8 cellular contexts compared by ENCODE assay signal in genomic region chr2:74454654-74455511, GRCh38. TPM values are rescaled to one million over a fixed set of nuclear protein-coding genes. Genes with fewer than 3 reads are reported as not detected.
DNase-seq lines count a peak whose midpoint lies in the region; ATAC-seq and TF ChIP-seq lines count a peak whose summit lies in the region.

INO80B (plus strand) TSS chr2:74455087; CDS start chr2:74455117, 30 bp downstream.

- H3K9me3 ChIP-seq in BE2C, result no peaks in the 10 kb centered on the region

- CTCF ChIA-PET in activated CD4-positive, alpha-beta T cell treated with anti-CD3 and anti-CD28 coated beads, Interleukin-2, amount 10 ng/mL, durations not matched to agents 7 days and 5 days (lab: Charles Lee), result interaction anchor here (0.9 to 9.8 kb wide), 5 partner anchors 11 to 64 kb away, joined by 3 to 66 read pairs (median 4); partner anchors contain the start of genes CCDC142 and TTC31

- no peaks in the 10 kb centered on the region for H3K27me3 ChIP-seq in BE2C

- H3K27ac Mint-ChIP-seq in activated CD4-positive, alpha-beta T cell treated with anti-CD3 and anti-CD28 coated beads, Interleukin-2, amount 10 ng/mL, durations not matched to agents 7 days and 5 days, result peak within 1 kb of the TSS; percentile 98

- TF ChIP-seq CTCF in BE2C (IDR thresholded peaks at IDR 0.05; ENCODE audit: low read depth, low read length), result no peak
- no peak for TF ChIP-seq CTCF in coronary artery (IDR thresholded peaks at IDR 0.05)

- peak; percentile 50 for ATAC-seq in GM19324 (IDR thresholded peaks at IDR 0.05; ENCODE audit: low FRiP score, unreplicated experiment)
- ATAC-seq in HG03520 (IDR thresholded peaks at IDR 0.05; ENCODE audit: unreplicated experiment), result peak; percentile 34

- no peaks in the 10 kb centered on the region for H3K4me1 ChIP-seq in BE2C

- peaks cover 13% of the 10 kb centered on the region for H3K36me3 Mint-ChIP-seq in activated CD4-positive, alpha-beta T cell treated with anti-CD3 and anti-CD28 coated beads, Interleukin-2, amount 10 ng/mL, durations not matched to agents 7 days and 5 days (ENCODE audit: low read depth)

- peak within 1 kb of the TSS; percentile 91 for H3K4me3 Mint-ChIP-seq in activated CD4-positive, alpha-beta T cell treated with anti-CD3 and anti-CD28 coated beads, Interleukin-2, amount 10 ng/mL, durations not matched to agents 7 days and 5 days

- peak within 1 kb of the TSS; percentile 47 to 83 for H3K27ac ChIP-seq in coronary artery

- H3K36me3 ChIP-seq in BE2C, result no peaks in the 10 kb centered on the region

- peaks cover 61% of the 10 kb centered on the region for H3K4me1 Mint-ChIP-seq in activated CD4-positive, alpha-beta T cell treated with anti-CD3 and anti-CD28 coated beads, Interleukin-2, amount 10 ng/mL, durations not matched to agents 7 days and 5 days

- DNase-seq in BE2C, result peak; percentile 85
- DNase-seq in NCI-H69 (lab: John Stamatoyannopoulos, UW), result peak; percentile 94
- DNase-seq in activated CD4-positive, alpha-beta T cell treated with anti-CD3 and anti-CD28 coated beads, Interleukin-2, amount 10 ng/mL, durations not matched to agents 7 days and 5 days, result peak; percentile 97
- DNase-seq in coronary artery (ENCODE audit: low spot score), result peak; percentile 98
- peak; percentile 98 for DNase-seq in left kidney (ENCODE audit: low read depth, low spot score)
- peak; percentile 96 to 97 for DNase-seq in stimulated activated CD4-positive, alpha-beta T cell treated with anti-CD3 and anti-CD28 coated beads, Interleukin-2, amount 100 ng/mL, for 24 hours

- peak within 1 kb of the TSS; percentile 84 for H3K4me3 ChIP-seq in BE2C (ENCODE audit: low read depth, low read length)
- H3K4me3 ChIP-seq in coronary artery, result peak within 1 kb of the TSS; percentile 92

- no peaks in the 10 kb centered on the region for H3K9me3 Mint-ChIP-seq in activated CD4-positive, alpha-beta T cell treated with anti-CD3 and anti-CD28 coated beads, Interleukin-2, amount 10 ng/mL, durations not matched to agents 7 days and 5 days

- POLR2A ChIA-PET in activated CD4-positive, alpha-beta T cell treated with anti-CD3 and anti-CD28 coated beads, Interleukin-2, amount 10 ng/mL, durations not matched to agents 7 days and 5 days (lab: Charles Lee), result interaction anchor here (0.6 to 1.3 kb wide), 4 partner anchors 16 to 75 kb away, joined by 3 read pairs; partner anchors contain the start of genes AUP1, C2orf81, HTRA2 and MRPL53

- H3K27me3 Mint-ChIP-seq in activated CD4-positive, alpha-beta T cell treated with anti-CD3 and anti-CD28 coated beads, Interleukin-2, amount 10 ng/mL, durations not matched to agents 7 days and 5 days, result no peaks in the 10 kb centered on the region

RNA-seq across cellular contexts. Expression of gene INO80B, which starts in this region (rescaled TPM):
- 20.6 TPM for polyA plus RNA-seq in BE2C (2012; ENCODE audit: insufficient read depth, insufficient read length, low read depth)
- total RNA-seq in activated CD4-positive, alpha-beta T cell treated with anti-CD3 and anti-CD28 coated beads, Interleukin-2, amount 10 ng/mL, durations not matched to agents 7 days and 5 days, result 10 to 100 TPM; 28.9 to 32.1 TPM

Comparison
In these comparisons a context has a peak if more than half of its experiments do, and no peak if none do; other contexts are left out.
1. Peak in every context shown above with its lines: DNase-seq, ATAC-seq, H3K4me3 ChIP-seq and H3K27ac ChIP-seq.